In genomic region chr11:8357891-8358566, GRCh38 we compare ENCODE assay signal across 18 cellular contexts.
DNase-seq lines count a peak whose midpoint lies in the region; ATAC-seq and TF ChIP-seq lines count a peak whose summit lies in the region.
"Had no signal": no experiment of that assay in that cellular context is flagged by ENCODE, and none has a peak within 500 bp of the region (broad histone marks: within the 10 kb centered on the region; RNA-seq: fewer than 3 reads in every experiment).

No MANE protein-coding gene starts in this region.

- H3K27me3 Mint-ChIP-seq in chondrocyte (ENCODE audit: low read depth) (peaks cover 25% of the 10 kb centered on the region), nephron (ENCODE audit: low read depth) (peaks cover 48% of the 10 kb centered on the region)
- H3K27me3 Mint-ChIP-seq in activated CD4-positive, alpha-beta T cell treated with anti-CD3 and anti-CD28 coated beads for 36 hours: peaks cover 14% of the 10 kb centered on the region

- H3K4me3 Mint-ChIP-seq in chondrocyte (ENCODE audit: unreplicated experiment) (no peak overlapping the region), nephron (peak overlapping the region in 1 of 3 experiments; percentile 7)
- H3K4me3 Mint-ChIP-seq in activated CD4-positive, alpha-beta T cell treated with anti-CD3 and anti-CD28 coated beads for 36 hours: no peak overlapping the region
- H3K4me3 Mint-ChIP-seq: CD4-positive, CD25-positive, alpha-beta regulatory T cell had no signal

- intact Hi-C loops in activated CD4-positive, alpha-beta T cell treated with anti-CD3 and anti-CD28 coated beads for 36 hours (cut with DNase I, micrococcal nuclease): no loop called here

- H3K36me3 Mint-ChIP-seq in chondrocyte (ENCODE audit: low read depth) (no peaks in the 10 kb centered on the region), nephron (ENCODE audit: low read depth) (no peaks in the 10 kb centered on the region)
- no peaks in the 10 kb centered on the region for H3K36me3 Mint-ChIP-seq in activated CD4-positive, alpha-beta T cell treated with anti-CD3 and anti-CD28 coated beads for 36 hours (ENCODE audit: low read depth)
- H3K36me3 Mint-ChIP-seq: CD4-positive, CD25-positive, alpha-beta regulatory T cell had no signal

- DNase-seq in CD1c-positive myeloid dendritic cell (ENCODE audit: extremely low spot score) (peak; percentile 69), HEK293T (ENCODE audit: extremely low spot score) (no peak), chondrocyte (ENCODE audit: low spot score) (peak; percentile 61), SKM-1 treated with dmso at 0.1 percent for 144 hours (lab: John Stamatoyannopoulos, UW; ENCODE audit: unreplicated experiment) (no peak), caudate nucleus (lab: John Stamatoyannopoulos, UW) (no peak)
- no peak for DNase-seq in activated CD4-positive, alpha-beta T cell treated with anti-CD3 and anti-CD28 coated beads for 36 hours
- DNase-seq: AML-193; CD4-positive, CD25-positive, alpha-beta regulatory T cell; DND-41; GF-D8; HCEC 1CT; MV-4-11; NCI-H1417 treated with DMSO at 0.1 percent for 48 hours; NCI-H2029; NCI-H524 treated with DMSO at 0.1 percent for 48 hours; RPMI8226 had no signal

- H3K9me3 Mint-ChIP-seq in chondrocyte (ENCODE audit: low read depth) (no peaks in the 10 kb centered on the region), nephron (no peaks in the 10 kb centered on the region)
- H3K9me3 Mint-ChIP-seq in activated CD4-positive, alpha-beta T cell treated with anti-CD3 and anti-CD28 coated beads for 36 hours (ENCODE audit: low read depth): no peaks in the 10 kb centered on the region

- POLR2A ChIA-PET in HEK293T (lab: Yijun Ruan, JAX): interaction anchor here (0.6 kb wide), 1 partner anchor 12 kb away, joined by 3 read pairs; no protein-coding TSS in a partner anchor
- POLR2A ChIA-PET in activated CD4-positive, alpha-beta T cell treated with anti-CD3 and anti-CD28 coated beads for 36 hours (lab: Charles Lee): no interaction called here

- H3K27ac Mint-ChIP-seq in chondrocyte (ENCODE audit: unreplicated experiment): no peak overlapping the region
- H3K27ac Mint-ChIP-seq in nephron: peak overlapping the region; percentile 67 to 90 (median 83)
- no peak overlapping the region for H3K27ac Mint-ChIP-seq in activated CD4-positive, alpha-beta T cell treated with anti-CD3 and anti-CD28 coated beads for 36 hours
- H3K27ac Mint-ChIP-seq: CD4-positive, CD25-positive, alpha-beta regulatory T cell had no signal

- H3K4me1 Mint-ChIP-seq in chondrocyte (ENCODE audit: low read depth): peaks cover 5% of the 10 kb centered on the region
- H3K4me1 Mint-ChIP-seq in nephron: peaks cover 49% of the 10 kb centered on the region
- peaks cover 4% of the 10 kb centered on the region for H3K4me1 Mint-ChIP-seq in activated CD4-positive, alpha-beta T cell treated with anti-CD3 and anti-CD28 coated beads for 36 hours

- CTCF ChIA-PET in HEK293T (lab: Yijun Ruan, JAX): interaction anchor here (0.9 to 1.1 kb wide), 2 partner anchors 138 to 352 kb away, joined by 3 read pairs; no protein-coding TSS in a partner anchor
- CTCF ChIA-PET in activated CD4-positive, alpha-beta T cell treated with anti-CD3 and anti-CD28 coated beads for 36 hours (lab: Charles Lee): no interaction called here

- ATAC-seq in activated CD4-positive, alpha-beta T cell treated with anti-CD3 and anti-CD28 coated beads for 36 hours: no peak
- no peak for ATAC-seq in HG03469 (IDR thresholded peaks at IDR 0.05; ENCODE audit: unreplicated experiment)

- no peak for TF ChIP-seq CTCF in chondrocyte (IDR thresholded peaks at IDR 0.05)
- TF ChIP-seq CTCF in nephron (IDR thresholded peaks at IDR 0.05; ENCODE audit: unreplicated experiment in 3 of 3): no peak

- no peak overlapping the region for H3K27ac ChIP-seq in caudate nucleus (ENCODE audit: low read depth, low read length)

TF ChIP-seq in HEK293T, 16 proteins besides CTCF, POLR2A, EP300 and RAD21:
- 0 out of 2 replicates have a peak, but pooled peaks have one; percentile 12 for TF ChIP-seq PKNOX1 (IDR thresholded peaks at IDR 0.05)
- no peak for TF ChIP-seq CTBP1 (IDR thresholded peaks at IDR 0.05; ENCODE audit: borderline replicate concordance)
- no peak for TF ChIP-seq HDGF (IDR thresholded peaks at IDR 0.05; ENCODE audit: borderline replicate concordance)

Comparison
In these comparisons a context has a peak if more than half of its experiments do, and no peak if none do; other contexts are left out.
1. DNase-seq: peak in CD1c-positive myeloid dendritic cell (single experiment) and chondrocyte (single experiment); none in HEK293T (single experiment), activated CD4-positive, alpha-beta T cell treated with anti-CD3 and anti-CD28 coated beads for 36 hours (single experiment), SKM-1 treated with dmso at 0.1 percent for 144 hours (single experiment) and caudate nucleus (0 of 61).
2. H3K27ac Mint-ChIP-seq: peak in nephron (3 of 3); none in chondrocyte (single experiment) and activated CD4-positive, alpha-beta T cell treated with anti-CD3 and anti-CD28 coated beads for 36 hours (single experiment).